In genomic region chr20:32207626-32208498, GRCh38 we compare ENCODE assay signal across 8 cellular contexts. TPM values are rescaled to one million over a fixed set of nuclear protein-coding genes. Genes with fewer than 3 reads are reported as not detected.
DNase-seq lines count a peak whose midpoint lies in the region; ATAC-seq and TF ChIP-seq lines count a peak whose summit lies in the region.

PLAGL2 (minus strand) TSS chr20:32207743; CDS start chr20:32202178, 5,565 bp downstream.
POFUT1 (plus strand) TSS chr20:32207880; CDS start chr20:32207942, 62 bp downstream.

- intact Hi-C loops in Calu3 (cut with micrococcal nuclease; ENCODE audit: unreplicated experiment), result no loop called here

- H3K36me3 Mint-ChIP-seq in Calu3 (ENCODE audit: insufficient read depth, unreplicated experiment) (peaks cover 56% of the 10 kb centered on the region), endodermal cell (ENCODE audit: low read depth) (peaks cover 24% of the 10 kb centered on the region)
- H3K36me3 Mint-ChIP-seq in activated CD8-positive, alpha-beta memory T cell treated with anti-CD3 and anti-CD28 coated beads, Interleukin-2, amount 10 ng/mL, durations not matched to agents 7 days and 5 days, result peaks cover 30% of the 10 kb centered on the region

- ATAC-seq in activated CD8-positive, alpha-beta memory T cell treated with anti-CD3 and anti-CD28 coated beads, Interleukin-2, amount 10 ng/mL, durations not matched to agents 7 days and 5 days, result peak; percentile 96

- H3K9ac ChIP-seq in endodermal cell (ENCODE audit: extremely low read depth, low read length, poor library complexity, severe bottlenecking), result peak within 1 kb of the TSS; percentile 78

- H3K27me3 Mint-ChIP-seq in Calu3 (ENCODE audit: unreplicated experiment), result no peaks in the 10 kb centered on the region
- no peaks in the 10 kb centered on the region for H3K27me3 Mint-ChIP-seq in activated CD8-positive, alpha-beta memory T cell treated with anti-CD3 and anti-CD28 coated beads, Interleukin-2, amount 10 ng/mL, durations not matched to agents 7 days and 5 days
- H3K27me3 Mint-ChIP-seq in endodermal cell (ENCODE audit: insufficient read depth), result no peaks in the 10 kb centered on the region

- DNase-seq in Calu3 (peak; percentile 98), GM20000 (ENCODE audit: low spot score) (peak; percentile 100), HS-5 (ENCODE audit: low read depth) (peak; percentile 20), NOMO-1 treated with dmso at 0.1 percent for 144 hours (lab: John Stamatoyannopoulos, UW; ENCODE audit: unreplicated experiment) (peak; percentile 77), endodermal cell (peak; percentile 93), midbrain (lab: John Stamatoyannopoulos, UW) (peak; percentile 87)
- peak; percentile 90 for DNase-seq in activated CD8-positive, alpha-beta memory T cell treated with anti-CD3 and anti-CD28 coated beads, Interleukin-2, amount 10 ng/mL, durations not matched to agents 7 days and 5 days
- DNase-seq in stimulated activated CD8-positive, alpha-beta memory T cell treated with anti-CD3 and anti-CD28 coated beads, Interleukin-15, amount 100 ng/mL, for 48 hours (ENCODE audit: low read depth in 2 of 2), result peak; percentile 85 to 88

- peak within 1 kb of the TSS; percentile 90 for H3K4me3 Mint-ChIP-seq in Calu3 (ENCODE audit: low read depth, unreplicated experiment)
- peak within 1 kb of the TSS; percentile 89 for H3K4me3 Mint-ChIP-seq in activated CD8-positive, alpha-beta memory T cell treated with anti-CD3 and anti-CD28 coated beads, Interleukin-2, amount 10 ng/mL, durations not matched to agents 7 days and 5 days
- peak within 1 kb of the TSS; percentile 92 for H3K4me3 Mint-ChIP-seq in endodermal cell

- H3K27ac ChIP-seq in endodermal cell (ENCODE audit: low read depth, low read length), result peak within 1 kb of the TSS; percentile 58

- TSS peak; percentile 71 for BruUV-seq in Calu3 (replicated peaks; lab: Mats Ljungman, UMichigan)

- H3K4me1 Mint-ChIP-seq in Calu3 (ENCODE audit: low read depth, unreplicated experiment), result peaks cover 59% of the 10 kb centered on the region
- H3K4me1 Mint-ChIP-seq in activated CD8-positive, alpha-beta memory T cell treated with anti-CD3 and anti-CD28 coated beads, Interleukin-2, amount 10 ng/mL, durations not matched to agents 7 days and 5 days, result peaks cover 77% of the 10 kb centered on the region
- H3K4me1 Mint-ChIP-seq in endodermal cell, result peaks cover 47% of the 10 kb centered on the region

- WGBS in endodermal cell (ENCODE audit: insufficient coverage in 1 of 2, insufficient read length in 1 of 2), 2 experiments, result 2 to 5% methylated on average over 17 to 74 of the region's 74 CpGs

- peak within 1 kb of the TSS; percentile 90 for H3K27ac Mint-ChIP-seq in Calu3 (ENCODE audit: unreplicated experiment)
- peak within 1 kb of the TSS; percentile 85 for H3K27ac Mint-ChIP-seq in activated CD8-positive, alpha-beta memory T cell treated with anti-CD3 and anti-CD28 coated beads, Interleukin-2, amount 10 ng/mL, durations not matched to agents 7 days and 5 days
- H3K27ac Mint-ChIP-seq in endodermal cell, result peak within 1 kb of the TSS; percentile 91

- no peaks in the 10 kb centered on the region for H3K27me3 ChIP-seq in endodermal cell (ENCODE audit: control insufficient read depth, insufficient read depth, low read length, poor library complexity, severe bottlenecking)

- H3K9me3 ChIP-seq in endodermal cell (ENCODE audit: control insufficient read depth, low read length), result no peaks in the 10 kb centered on the region

- H3K9me3 Mint-ChIP-seq in Calu3 (ENCODE audit: low read depth, unreplicated experiment) (no peaks in the 10 kb centered on the region), endodermal cell (no peaks in the 10 kb centered on the region)
- H3K9me3 Mint-ChIP-seq in activated CD8-positive, alpha-beta memory T cell treated with anti-CD3 and anti-CD28 coated beads, Interleukin-2, amount 10 ng/mL, durations not matched to agents 7 days and 5 days (ENCODE audit: low read depth), result no peaks in the 10 kb centered on the region

- H3K36me3 ChIP-seq in endodermal cell (ENCODE audit: control insufficient read depth, insufficient read depth, low read length), result peaks cover 21% of the 10 kb centered on the region

- CTCF ChIA-PET in Calu3 (lab: Charles Lee), result interaction anchor here (0.8 to 0.9 kb wide), 2 partner anchors 15 to 17 kb away, joined by 3 to 5 read pairs; no protein-coding TSS in a partner anchor
- CTCF ChIA-PET in activated CD8-positive, alpha-beta memory T cell treated with anti-CD3 and anti-CD28 coated beads, Interleukin-2, amount 10 ng/mL, durations not matched to agents 7 days and 5 days (lab: Charles Lee), result interaction anchor here (0.6 to 1.7 kb wide), 3 partner anchors 8 to 151 kb away, joined by 3 to 4 read pairs (median 3); no protein-coding TSS in a partner anchor

- no peak for TF ChIP-seq CTCF in Calu3 (IDR thresholded peaks at IDR 0.05; ENCODE audit: unreplicated experiment)
- peak; percentile 14 for TF ChIP-seq CTCF in GM20000 (IDR thresholded peaks at IDR 0.05; ENCODE audit: extremely low read depth, missing control alignments)
- TF ChIP-seq CTCF in endodermal cell (conservative IDR thresholded peaks at IDR 0.05), result peak; percentile 47

- peaks cover 7% of the 10 kb centered on the region for H3K4me1 ChIP-seq in endodermal cell (ENCODE audit: control insufficient read depth, insufficient read depth, low read length)

- peak within 1 kb of the TSS; percentile 93 for H3K4me3 ChIP-seq in endodermal cell (ENCODE audit: low read length)

RNA-seq across cellular contexts. Expression of gene PLAGL2, which starts in this region (rescaled TPM):
- 30.5 and 32.7 TPM in 2 replicates for total RNA-seq in Calu3 (2022)
- total RNA-seq in activated CD8-positive, alpha-beta memory T cell treated with anti-CD3 and anti-CD28 coated beads, Interleukin-2, amount 10 ng/mL, durations not matched to agents 7 days and 5 days, result 10 to 100 TPM; 26.3 to 41.4 TPM
- total RNA-seq in endodermal cell, result 10 to 100 TPM; 25.5 to 34.5 TPM
- 30.1 TPM for polyA plus RNA-seq in endodermal cell (2013, experiment 1 of 2)
- 26.0 TPM for polyA plus RNA-seq in endodermal cell (2013, experiment 2 of 2)

RNA-seq across cellular contexts. Expression of gene POFUT1, which starts in this region (rescaled TPM):
- total RNA-seq in Calu3 (2022), result 79.9 and 87.3 TPM in 2 replicates
- 10 to 100 TPM; 31.1 to 34.0 TPM for total RNA-seq in activated CD8-positive, alpha-beta memory T cell treated with anti-CD3 and anti-CD28 coated beads, Interleukin-2, amount 10 ng/mL, durations not matched to agents 7 days and 5 days
- total RNA-seq in endodermal cell, result 10 to 100 TPM; 43.9 to 44.8 TPM
- 27.7 TPM for polyA plus RNA-seq in endodermal cell (2013, experiment 1 of 2)
- polyA plus RNA-seq in endodermal cell (2013, experiment 2 of 2), result 25.8 TPM

Comparison
In these comparisons a context has a peak if more than half of its experiments do, and no peak if none do; other contexts are left out.
1. Peak in every context shown above with its lines: DNase-seq, ATAC-seq, H3K4me3 ChIP-seq and H3K27ac ChIP-seq.
2. DNase-seq: peak in every context shown above with its lines; median percentile 100 in GM20000; 98 in Calu3; 93 in endodermal cell; 90 in activated CD8-positive, alpha-beta memory T cell treated with anti-CD3 and anti-CD28 coated beads, Interleukin-2, amount 10 ng/mL, durations not matched to agents 7 days and 5 days; 87 in midbrain; 86 in stimulated activated CD8-positive, alpha-beta memory T cell treated with anti-CD3 and anti-CD28 coated beads, Interleukin-15, amount 100 ng/mL, for 48 hours; 77 in NOMO-1 treated with dmso at 0.1 percent for 144 hours; 20 in HS-5.